Comparison of ENCODE assay signal across 25 cellular contexts in genomic region chr10:32471232-32471631, GRCh38. TPM values are rescaled to one million over a fixed set of nuclear protein-coding genes. Genes with fewer than 3 reads are reported as not detected.
A peak's percentile ranks its signal among the peaks of the same experiment; 100 is the strongest.
DNase-seq lines count a peak whose midpoint lies in the region; ATAC-seq, FAIRE-seq and TF ChIP-seq lines count a peak whose summit lies in the region.
"Had no signal": no experiment of that assay in that cellular context is flagged by ENCODE, and none has a peak within 500 bp of the region (broad histone marks: within the 10 kb centered on the region; RNA-seq: fewer than 3 reads in every experiment).

No MANE protein-coding gene starts in this region.

- POLR2A ChIA-PET in activated CD4-positive, alpha-beta memory T cell treated with anti-CD3 and anti-CD28 coated beads for 36 hours (lab: Charles Lee), result no interaction called here

- no peaks in the 10 kb centered on the region for H3K27me3 Mint-ChIP-seq in activated CD4-positive, alpha-beta memory T cell treated with anti-CD3 and anti-CD28 coated beads for 36 hours

- no peaks in the 10 kb centered on the region for H4K20me1 ChIP-seq in Karpas-422 (ENCODE audit: insufficient read depth, low read depth, low read length)
- H4K20me1 ChIP-seq: BLaER1 treated with 17β-estradiol and CSF1 and Interleukin-3, amounts not matched to agents 10 nM and 100 nM had no signal

- no peak overlapping the region for H3K9ac ChIP-seq in Karpas-422 (ENCODE audit: low read length)
- H3K9ac ChIP-seq: BLaER1 treated with 17β-estradiol and CSF1 and Interleukin-3, amounts not matched to agents 10 nM and 100 nM; GM23248; SK-N-SH had no signal

- H3K27ac ChIP-seq in Karpas-422 (ENCODE audit: low read length), result no peak overlapping the region
- H3K27ac ChIP-seq: BLaER1 treated with 17β-estradiol and CSF1 and Interleukin-3, amounts not matched to agents 10 nM and 100 nM; GM23248; HL-60 had no signal

- no peaks in the 10 kb centered on the region for H3K9me3 ChIP-seq in Karpas-422 (ENCODE audit: low read length)
- H3K9me3 ChIP-seq: BLaER1 treated with 17β-estradiol and CSF1 and Interleukin-3, amounts not matched to agents 10 nM and 100 nM; HAP-1; SK-N-SH had no signal

- DNase-seq in H54 (ENCODE audit: insufficient read length, low spot score), result no peak
- peak; percentile 49 for DNase-seq in Karpas-422
- DNase-seq in DMS79 (lab: John Stamatoyannopoulos, UW), result no peak
- DNase-seq in activated CD4-positive, alpha-beta memory T cell treated with anti-CD3 and anti-CD28 coated beads for 36 hours, result no peak
- DNase-seq: CD8-positive, alpha-beta T cell; DMS153; GM23248; KBM-7; NCI-H1092; NCI-H1436; NCI-H1930; NCI-H2227 treated with DMSO at 0.1 percent for 48 hours; NCI-H510A treated with DMSO at 0.1 percent for 48 hours; NCI-H82; SIG-M5; SK-N-SH had no signal

- no peaks in the 10 kb centered on the region for H3K27me3 ChIP-seq in Karpas-422 (ENCODE audit: low read length)
- H3K27me3 ChIP-seq: BLaER1 treated with 17β-estradiol and CSF1 and Interleukin-3, amounts not matched to agents 10 nM and 100 nM had no signal

- H2AFZ ChIP-seq in Karpas-422 (ENCODE audit: low read length), result 0 out of 2 replicates have a peak overlapping the region, but pooled peaks have one; percentile 24
- H2AFZ ChIP-seq: GM23248 had no signal

- peaks cover 34% of the 10 kb centered on the region for H3K36me3 Mint-ChIP-seq in activated CD4-positive, alpha-beta memory T cell treated with anti-CD3 and anti-CD28 coated beads for 36 hours

- peaks cover 11% of the 10 kb centered on the region for H3K4me1 ChIP-seq in Karpas-422 (ENCODE audit: low read length)
- H3K4me1 ChIP-seq: BLaER1 treated with 17β-estradiol and CSF1 and Interleukin-3, amounts not matched to agents 10 nM and 100 nM; HAP-1 had no signal

- H3K4me3 ChIP-seq in Karpas-422 (ENCODE audit: low read length), result no peak overlapping the region
- H3K4me3 ChIP-seq: BLaER1 treated with 17β-estradiol and CSF1 and Interleukin-3, amounts not matched to agents 10 nM and 100 nM; GM23248; HAP-1 had no signal

- no peaks in the 10 kb centered on the region for H3K9me3 Mint-ChIP-seq in activated CD4-positive, alpha-beta memory T cell treated with anti-CD3 and anti-CD28 coated beads for 36 hours
- H3K9me3 Mint-ChIP-seq: CD8-positive, alpha-beta T cell had no signal

- intact Hi-C loops in activated CD4-positive, alpha-beta memory T cell treated with anti-CD3 and anti-CD28 coated beads for 36 hours (cut with micrococcal nuclease), result no loop called here

- H3K4me1 Mint-ChIP-seq in activated CD4-positive, alpha-beta memory T cell treated with anti-CD3 and anti-CD28 coated beads for 36 hours (ENCODE audit: low read depth), result no peaks in the 10 kb centered on the region

- ATAC-seq in HG03039 (IDR thresholded peaks at IDR 0.05; ENCODE audit: unreplicated experiment) (peak; percentile 89), HG03432 (IDR thresholded peaks at IDR 0.05; ENCODE audit: unreplicated experiment) (no peak), GM21423 (IDR thresholded peaks at IDR 0.05; ENCODE audit: unreplicated experiment) (no peak)
- ATAC-seq: CD8-positive, alpha-beta T cell; HepG2; Panc1 had no signal

- no peaks in the 10 kb centered on the region for H3K9me2 ChIP-seq in Karpas-422 (replicated peaks; ENCODE audit: insufficient read depth, low read length)
- H3K9me2 ChIP-seq: SK-N-SH had no signal

- no peaks in the 10 kb centered on the region for H3K79me2 ChIP-seq in Karpas-422 (ENCODE audit: low read length)

- H3K27ac Mint-ChIP-seq in activated CD4-positive, alpha-beta memory T cell treated with anti-CD3 and anti-CD28 coated beads for 36 hours, result no peak overlapping the region
- H3K27ac Mint-ChIP-seq: CD8-positive, alpha-beta T cell had no signal

- H3K36me3 ChIP-seq in Karpas-422 (ENCODE audit: insufficient read depth, low read length), result no peaks in the 10 kb centered on the region
- H3K36me3 ChIP-seq: HAP-1 had no signal

- FAIRE-seq in H54 (lab: Jason Lieb, UNC), result peak; percentile 45
- FAIRE-seq: GM18507, HepG2 had no signal

- CTCF ChIA-PET in activated CD4-positive, alpha-beta memory T cell treated with anti-CD3 and anti-CD28 coated beads for 36 hours (lab: Charles Lee), result no interaction called here

- no peak overlapping the region for H3K4me3 Mint-ChIP-seq in activated CD4-positive, alpha-beta memory T cell treated with anti-CD3 and anti-CD28 coated beads for 36 hours
- H3K4me3 Mint-ChIP-seq: CD8-positive, alpha-beta T cell had no signal

- no peak for TF ChIP-seq POLR2A in H54 (IDR thresholded peaks at IDR 0.05; ENCODE audit: low read depth, low read length)

- peak overlapping the region; percentile 44 for H3K4me2 ChIP-seq in Karpas-422 (ENCODE audit: low read depth, low read length, poor library complexity, severe bottlenecking)
- H3K4me2 ChIP-seq: BLaER1 treated with 17β-estradiol and CSF1 and Interleukin-3, amounts not matched to agents 10 nM and 100 nM; SK-N-SH had no signal

RNA-seq across cellular contexts. Expression of gene CCDC7, which starts 25.3 kb away (rescaled TPM):
- total RNA-seq in Karpas-422 (2014; rRNA removed; shearing (Covaris generic); ENCODE audit: low replicate concordance), result 8.9 and 19.7 TPM in 2 replicates
- total RNA-seq in activated CD4-positive, alpha-beta memory T cell treated with anti-CD3 and anti-CD28 coated beads for 36 hours, result 10 to 100 TPM in 1 of 2 experiments, 1 to 10 TPM in 1; 8.6 to 11.6 TPM
